Comparison of ENCODE assay signal across 1 cellular context in genomic region chr7:66233638-66234037, GRCh38.
TF ChIP-seq lines count a peak whose summit lies in the region.

No MANE protein-coding gene starts in this region.

TF ChIP-seq in K562, 482 proteins besides CTCF, POLR2A, EP300 and RAD21 (continued from another document):
- TF ChIP-seq, protein P1, sequence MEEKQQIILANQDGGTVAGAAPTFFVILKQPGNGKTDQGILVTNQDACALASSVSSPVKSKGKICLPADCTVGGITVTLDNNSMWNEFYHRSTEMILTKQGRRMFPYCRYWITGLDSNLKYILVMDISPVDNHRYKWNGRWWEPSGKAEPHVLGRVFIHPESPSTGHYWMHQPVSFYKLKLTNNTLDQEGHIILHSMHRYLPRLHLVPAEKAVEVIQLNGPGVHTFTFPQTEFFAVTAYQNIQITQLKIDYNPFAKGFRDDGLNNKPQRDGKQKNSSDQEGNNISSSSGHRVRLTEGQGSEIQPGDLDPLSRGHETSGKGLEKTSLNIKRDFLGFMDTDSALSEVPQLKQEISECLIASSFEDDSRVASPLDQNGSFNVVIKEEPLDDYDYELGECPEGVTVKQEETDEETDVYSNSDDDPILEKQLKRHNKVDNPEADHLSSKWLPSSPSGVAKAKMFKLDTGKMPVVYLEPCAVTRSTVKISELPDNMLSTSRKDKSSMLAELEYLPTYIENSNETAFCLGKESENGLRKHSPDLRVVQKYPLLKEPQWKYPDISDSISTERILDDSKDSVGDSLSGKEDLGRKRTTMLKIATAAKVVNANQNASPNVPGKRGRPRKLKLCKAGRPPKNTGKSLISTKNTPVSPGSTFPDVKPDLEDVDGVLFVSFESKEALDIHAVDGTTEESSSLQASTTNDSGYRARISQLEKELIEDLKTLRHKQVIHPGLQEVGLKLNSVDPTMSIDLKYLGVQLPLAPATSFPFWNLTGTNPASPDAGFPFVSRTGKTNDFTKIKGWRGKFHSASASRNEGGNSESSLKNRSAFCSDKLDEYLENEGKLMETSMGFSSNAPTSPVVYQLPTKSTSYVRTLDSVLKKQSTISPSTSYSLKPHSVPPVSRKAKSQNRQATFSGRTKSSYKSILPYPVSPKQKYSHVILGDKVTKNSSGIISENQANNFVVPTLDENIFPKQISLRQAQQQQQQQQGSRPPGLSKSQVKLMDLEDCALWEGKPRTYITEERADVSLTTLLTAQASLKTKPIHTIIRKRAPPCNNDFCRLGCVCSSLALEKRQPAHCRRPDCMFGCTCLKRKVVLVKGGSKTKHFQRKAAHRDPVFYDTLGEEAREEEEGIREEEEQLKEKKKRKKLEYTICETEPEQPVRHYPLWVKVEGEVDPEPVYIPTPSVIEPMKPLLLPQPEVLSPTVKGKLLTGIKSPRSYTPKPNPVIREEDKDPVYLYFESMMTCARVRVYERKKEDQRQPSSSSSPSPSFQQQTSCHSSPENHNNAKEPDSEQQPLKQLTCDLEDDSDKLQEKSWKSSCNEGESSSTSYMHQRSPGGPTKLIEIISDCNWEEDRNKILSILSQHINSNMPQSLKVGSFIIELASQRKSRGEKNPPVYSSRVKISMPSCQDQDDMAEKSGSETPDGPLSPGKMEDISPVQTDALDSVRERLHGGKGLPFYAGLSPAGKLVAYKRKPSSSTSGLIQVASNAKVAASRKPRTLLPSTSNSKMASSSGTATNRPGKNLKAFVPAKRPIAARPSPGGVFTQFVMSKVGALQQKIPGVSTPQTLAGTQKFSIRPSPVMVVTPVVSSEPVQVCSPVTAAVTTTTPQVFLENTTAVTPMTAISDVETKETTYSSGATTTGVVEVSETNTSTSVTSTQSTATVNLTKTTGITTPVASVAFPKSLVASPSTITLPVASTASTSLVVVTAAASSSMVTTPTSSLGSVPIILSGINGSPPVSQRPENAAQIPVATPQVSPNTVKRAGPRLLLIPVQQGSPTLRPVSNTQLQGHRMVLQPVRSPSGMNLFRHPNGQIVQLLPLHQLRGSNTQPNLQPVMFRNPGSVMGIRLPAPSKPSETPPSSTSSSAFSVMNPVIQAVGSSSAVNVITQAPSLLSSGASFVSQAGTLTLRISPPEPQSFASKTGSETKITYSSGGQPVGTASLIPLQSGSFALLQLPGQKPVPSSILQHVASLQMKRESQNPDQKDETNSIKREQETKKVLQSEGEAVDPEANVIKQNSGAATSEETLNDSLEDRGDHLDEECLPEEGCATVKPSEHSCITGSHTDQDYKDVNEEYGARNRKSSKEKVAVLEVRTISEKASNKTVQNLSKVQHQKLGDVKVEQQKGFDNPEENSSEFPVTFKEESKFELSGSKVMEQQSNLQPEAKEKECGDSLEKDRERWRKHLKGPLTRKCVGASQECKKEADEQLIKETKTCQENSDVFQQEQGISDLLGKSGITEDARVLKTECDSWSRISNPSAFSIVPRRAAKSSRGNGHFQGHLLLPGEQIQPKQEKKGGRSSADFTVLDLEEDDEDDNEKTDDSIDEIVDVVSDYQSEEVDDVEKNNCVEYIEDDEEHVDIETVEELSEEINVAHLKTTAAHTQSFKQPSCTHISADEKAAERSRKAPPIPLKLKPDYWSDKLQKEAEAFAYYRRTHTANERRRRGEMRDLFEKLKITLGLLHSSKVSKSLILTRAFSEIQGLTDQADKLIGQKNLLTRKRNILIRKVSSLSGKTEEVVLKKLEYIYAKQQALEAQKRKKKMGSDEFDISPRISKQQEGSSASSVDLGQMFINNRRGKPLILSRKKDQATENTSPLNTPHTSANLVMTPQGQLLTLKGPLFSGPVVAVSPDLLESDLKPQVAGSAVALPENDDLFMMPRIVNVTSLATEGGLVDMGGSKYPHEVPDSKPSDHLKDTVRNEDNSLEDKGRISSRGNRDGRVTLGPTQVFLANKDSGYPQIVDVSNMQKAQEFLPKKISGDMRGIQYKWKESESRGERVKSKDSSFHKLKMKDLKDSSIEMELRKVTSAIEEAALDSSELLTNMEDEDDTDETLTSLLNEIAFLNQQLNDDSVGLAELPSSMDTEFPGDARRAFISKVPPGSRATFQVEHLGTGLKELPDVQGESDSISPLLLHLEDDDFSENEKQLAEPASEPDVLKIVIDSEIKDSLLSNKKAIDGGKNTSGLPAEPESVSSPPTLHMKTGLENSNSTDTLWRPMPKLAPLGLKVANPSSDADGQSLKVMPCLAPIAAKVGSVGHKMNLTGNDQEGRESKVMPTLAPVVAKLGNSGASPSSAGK (IDR thresholded peaks at IDR 0.05), result no peak
